24 cellular contexts compared by ENCODE assay signal in the genomic region with DNA sequence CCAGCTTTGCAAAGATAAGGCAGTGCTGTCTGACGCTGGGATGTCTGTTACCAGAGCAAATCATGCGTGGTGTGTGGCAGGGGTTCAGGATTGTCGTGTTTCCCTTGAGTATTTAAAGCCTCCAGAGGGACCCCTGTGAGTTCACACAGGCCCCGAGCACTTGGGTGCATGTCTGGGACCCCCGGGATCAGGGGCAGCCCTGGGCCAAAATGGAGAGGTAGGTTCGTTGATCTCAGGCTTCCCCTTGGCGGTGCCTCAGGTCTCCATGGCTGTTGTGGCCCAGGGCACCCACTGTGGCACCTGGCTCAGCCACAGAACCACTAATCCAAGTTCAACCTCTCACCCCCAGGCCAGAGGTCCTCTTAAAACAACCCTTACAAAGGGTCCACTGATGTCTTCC.
"Had no signal": no experiment of that assay in that cellular context is flagged by ENCODE, and none has a peak within 500 bp of the region (broad histone marks: within the 10 kb centered on the region; RNA-seq: fewer than 3 reads in every experiment).

No MANE protein-coding gene starts in this region.

- H3K27me3 ChIP-seq: colonic mucosa, esophagus squamous epithelium, foreskin keratinocyte, gastrocnemius medialis, gastroesophageal sphincter, heart left ventricle, heart right ventricle had no signal

- H3K4me1 ChIP-seq: colonic mucosa, foreskin keratinocyte, gastrocnemius medialis, heart left ventricle had no signal

- H3K4me3 ChIP-seq: colonic mucosa, coronary artery, dorsolateral prefrontal cortex, esophagus squamous epithelium, gastrocnemius medialis, gastroesophageal sphincter, heart left ventricle, heart right ventricle had no signal

- H3K36me3 ChIP-seq: colonic mucosa, esophagus squamous epithelium, gastrocnemius medialis, gastroesophageal sphincter, heart left ventricle, heart right ventricle had no signal

- H3K27me3 Mint-ChIP-seq: dendritic cell treated with granulocyte-macrophage colony-stimulating factor and Interleukin-4, amounts not matched to agents 40 ng/mL and 50 ng/mL, for 4 days; effector memory CD8-positive, alpha-beta T cell had no signal

- H3K27ac ChIP-seq: colonic mucosa, coronary artery, epithelial cell of prostate, esophagus squamous epithelium, foreskin keratinocyte, gastrocnemius medialis, heart right ventricle had no signal

- H3K9me3 ChIP-seq: colonic mucosa, gastrocnemius medialis, gastroesophageal sphincter had no signal

- H3K4me3 Mint-ChIP-seq: dendritic cell treated with granulocyte-macrophage colony-stimulating factor and Interleukin-4, amounts not matched to agents 40 ng/mL and 50 ng/mL, for 4 days; effector memory CD8-positive, alpha-beta T cell; endodermal cell had no signal

- ATAC-seq: effector memory CD8-positive, alpha-beta T cell; esophagus mucosa; foreskin keratinocyte; gastrocnemius medialis; gastroesophageal sphincter; heart left ventricle; heart right ventricle had no signal

- H3K4me1 Mint-ChIP-seq: endodermal cell had no signal

- DNase-seq: colonic mucosa; cortex of kidney; dermis blood vessel endothelial cell; dorsolateral prefrontal cortex; effector CD4-positive, alpha-beta T cell; effector CD8-positive, alpha-beta T cell; effector memory CD4-positive, alpha-beta T cell; effector memory CD8-positive, alpha-beta T cell; endodermal cell; erythroblast; esophagus squamous epithelium; foreskin fibroblast; foreskin keratinocyte; foreskin melanocyte; gastrocnemius medialis; glutamatergic neuron; head of caudate nucleus; heart left ventricle; heart right ventricle had no signal

- H3K27ac Mint-ChIP-seq: dendritic cell treated with granulocyte-macrophage colony-stimulating factor and Interleukin-4, amounts not matched to agents 40 ng/mL and 50 ng/mL, for 4 days; effector memory CD8-positive, alpha-beta T cell; endodermal cell had no signal
